Comparison of ENCODE assay signal across 2 cellular contexts in the genomic region with DNA sequence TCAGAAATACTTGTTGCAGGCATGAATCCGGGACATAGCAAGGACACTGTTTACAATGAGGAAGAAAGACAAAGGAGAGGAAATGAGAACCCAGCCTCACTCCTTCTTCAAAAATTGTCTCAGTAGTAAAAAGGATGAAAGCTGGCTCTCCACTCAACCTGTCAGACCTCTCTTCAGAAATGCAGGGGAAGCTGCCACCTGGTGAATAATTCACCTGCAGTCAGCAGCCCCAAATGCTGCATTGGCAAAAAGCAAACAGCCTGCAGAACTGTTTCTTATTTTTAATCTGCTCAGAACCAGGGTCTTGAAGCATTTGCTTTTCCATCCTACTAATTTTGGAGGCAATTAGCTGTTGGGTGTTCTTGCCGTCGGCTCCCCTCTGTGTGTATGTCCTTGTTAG.
TF ChIP-seq lines count a peak whose summit lies in the region.

No MANE protein-coding gene starts in this region.

TF ChIP-seq in HepG2, 621 proteins besides CTCF, POLR2A, EP300 and RAD21 (continued from another document):
- TF ChIP-seq, protein P1, sequence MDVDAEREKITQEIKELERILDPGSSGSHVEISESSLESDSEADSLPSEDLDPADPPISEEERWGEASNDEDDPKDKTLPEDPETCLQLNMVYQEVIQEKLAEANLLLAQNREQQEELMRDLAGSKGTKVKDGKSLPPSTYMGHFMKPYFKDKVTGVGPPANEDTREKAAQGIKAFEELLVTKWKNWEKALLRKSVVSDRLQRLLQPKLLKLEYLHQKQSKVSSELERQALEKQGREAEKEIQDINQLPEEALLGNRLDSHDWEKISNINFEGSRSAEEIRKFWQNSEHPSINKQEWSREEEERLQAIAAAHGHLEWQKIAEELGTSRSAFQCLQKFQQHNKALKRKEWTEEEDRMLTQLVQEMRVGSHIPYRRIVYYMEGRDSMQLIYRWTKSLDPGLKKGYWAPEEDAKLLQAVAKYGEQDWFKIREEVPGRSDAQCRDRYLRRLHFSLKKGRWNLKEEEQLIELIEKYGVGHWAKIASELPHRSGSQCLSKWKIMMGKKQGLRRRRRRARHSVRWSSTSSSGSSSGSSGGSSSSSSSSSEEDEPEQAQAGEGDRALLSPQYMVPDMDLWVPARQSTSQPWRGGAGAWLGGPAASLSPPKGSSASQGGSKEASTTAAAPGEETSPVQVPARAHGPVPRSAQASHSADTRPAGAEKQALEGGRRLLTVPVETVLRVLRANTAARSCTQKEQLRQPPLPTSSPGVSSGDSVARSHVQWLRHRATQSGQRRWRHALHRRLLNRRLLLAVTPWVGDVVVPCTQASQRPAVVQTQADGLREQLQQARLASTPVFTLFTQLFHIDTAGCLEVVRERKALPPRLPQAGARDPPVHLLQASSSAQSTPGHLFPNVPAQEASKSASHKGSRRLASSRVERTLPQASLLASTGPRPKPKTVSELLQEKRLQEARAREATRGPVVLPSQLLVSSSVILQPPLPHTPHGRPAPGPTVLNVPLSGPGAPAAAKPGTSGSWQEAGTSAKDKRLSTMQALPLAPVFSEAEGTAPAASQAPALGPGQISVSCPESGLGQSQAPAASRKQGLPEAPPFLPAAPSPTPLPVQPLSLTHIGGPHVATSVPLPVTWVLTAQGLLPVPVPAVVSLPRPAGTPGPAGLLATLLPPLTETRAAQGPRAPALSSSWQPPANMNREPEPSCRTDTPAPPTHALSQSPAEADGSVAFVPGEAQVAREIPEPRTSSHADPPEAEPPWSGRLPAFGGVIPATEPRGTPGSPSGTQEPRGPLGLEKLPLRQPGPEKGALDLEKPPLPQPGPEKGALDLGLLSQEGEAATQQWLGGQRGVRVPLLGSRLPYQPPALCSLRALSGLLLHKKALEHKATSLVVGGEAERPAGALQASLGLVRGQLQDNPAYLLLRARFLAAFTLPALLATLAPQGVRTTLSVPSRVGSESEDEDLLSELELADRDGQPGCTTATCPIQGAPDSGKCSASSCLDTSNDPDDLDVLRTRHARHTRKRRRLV (CRISPR knock-in tag; IDR thresholded peaks at IDR 0.05) = no peak
- no peak for TF ChIP-seq ZFP62 (CRISPR knock-in tag; IDR thresholded peaks at IDR 0.05)
- no peak for TF ChIP-seq ZIK1 (CRISPR knock-in tag; IDR thresholded peaks at IDR 0.05; ENCODE audit: borderline replicate concordance, low read depth)

TF ChIP-seq in SK-N-SH treated with all-trans-retinoic acid at 6 μM for 48 hours, 23 proteins besides CTCF, POLR2A, EP300 and RAD21 (continued from another document):
- TF ChIP-seq, protein P2, sequence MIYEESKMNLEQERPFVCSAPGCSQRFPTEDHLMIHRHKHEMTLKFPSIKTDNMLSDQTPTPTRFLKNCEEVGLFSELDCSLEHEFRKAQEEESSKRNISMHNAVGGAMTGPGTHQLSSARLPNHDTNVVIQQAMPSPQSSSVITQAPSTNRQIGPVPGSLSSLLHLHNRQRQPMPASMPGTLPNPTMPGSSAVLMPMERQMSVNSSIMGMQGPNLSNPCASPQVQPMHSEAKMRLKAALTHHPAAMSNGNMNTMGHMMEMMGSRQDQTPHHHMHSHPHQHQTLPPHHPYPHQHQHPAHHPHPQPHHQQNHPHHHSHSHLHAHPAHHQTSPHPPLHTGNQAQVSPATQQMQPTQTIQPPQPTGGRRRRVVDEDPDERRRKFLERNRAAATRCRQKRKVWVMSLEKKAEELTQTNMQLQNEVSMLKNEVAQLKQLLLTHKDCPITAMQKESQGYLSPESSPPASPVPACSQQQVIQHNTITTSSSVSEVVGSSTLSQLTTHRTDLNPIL (CRISPR knock-in tag; IDR thresholded peaks at IDR 0.05; ENCODE audit: low read depth) = no peak
- TF ChIP-seq ZNF70 (CRISPR knock-in tag; IDR thresholded peaks at IDR 0.05) = no peak
- TF ChIP-seq, protein P3, sequence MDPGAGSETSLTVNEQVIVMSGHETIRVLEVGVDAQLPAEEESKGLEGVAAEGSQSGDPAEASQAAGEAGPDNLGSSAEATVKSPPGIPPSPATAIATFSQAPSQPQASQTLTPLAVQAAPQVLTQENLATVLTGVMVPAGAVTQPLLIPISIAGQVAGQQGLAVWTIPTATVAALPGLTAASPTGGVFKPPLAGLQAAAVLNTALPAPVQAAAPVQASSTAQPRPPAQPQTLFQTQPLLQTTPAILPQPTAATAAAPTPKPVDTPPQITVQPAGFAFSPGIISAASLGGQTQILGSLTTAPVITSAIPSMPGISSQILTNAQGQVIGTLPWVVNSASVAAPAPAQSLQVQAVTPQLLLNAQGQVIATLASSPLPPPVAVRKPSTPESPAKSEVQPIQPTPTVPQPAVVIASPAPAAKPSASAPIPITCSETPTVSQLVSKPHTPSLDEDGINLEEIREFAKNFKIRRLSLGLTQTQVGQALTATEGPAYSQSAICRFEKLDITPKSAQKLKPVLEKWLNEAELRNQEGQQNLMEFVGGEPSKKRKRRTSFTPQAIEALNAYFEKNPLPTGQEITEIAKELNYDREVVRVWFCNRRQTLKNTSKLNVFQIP (CRISPR knock-in tag; IDR thresholded peaks at IDR 0.05; ENCODE audit: borderline replicate concordance, low read depth) = no peak
- no peak for TF ChIP-seq ISL1 (CRISPR knock-in tag; IDR thresholded peaks at IDR 0.05)
- TF ChIP-seq ZNF8 (CRISPR knock-in tag; IDR thresholded peaks at IDR 0.05) = no peak
- TF ChIP-seq ZNF565 (CRISPR knock-in tag; conservative IDR thresholded peaks at IDR 0.05; ENCODE audit: low read depth) = no peak
